ENCODE assay signal across 4 cellular contexts in the genomic region with DNA sequence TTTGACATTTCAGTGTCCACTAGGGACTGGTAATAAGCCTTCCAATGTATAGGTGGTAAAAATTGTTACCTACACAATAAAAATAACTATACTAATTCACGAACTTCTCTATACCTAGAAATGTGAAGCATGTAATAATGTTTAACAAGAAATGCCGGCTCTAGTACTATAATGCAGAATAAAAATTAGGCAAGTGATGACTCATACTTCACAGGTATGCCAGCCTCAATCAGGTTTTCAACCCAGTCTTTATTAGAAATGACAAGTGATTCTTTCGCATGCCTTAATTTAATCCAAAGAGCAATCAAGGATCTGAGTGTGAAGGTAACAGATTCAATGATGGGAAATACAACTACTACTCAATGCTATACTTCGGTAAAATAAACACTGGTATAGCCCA.
A peak's percentile ranks its signal among the peaks of the same experiment; 100 is the strongest.
TF ChIP-seq lines count a peak whose summit lies in the region.

No MANE protein-coding gene starts in this region.

TF ChIP-seq in SK-N-SH, 30 proteins besides CTCF, POLR2A, EP300 and RAD21:
- TF ChIP-seq, protein P1, sequence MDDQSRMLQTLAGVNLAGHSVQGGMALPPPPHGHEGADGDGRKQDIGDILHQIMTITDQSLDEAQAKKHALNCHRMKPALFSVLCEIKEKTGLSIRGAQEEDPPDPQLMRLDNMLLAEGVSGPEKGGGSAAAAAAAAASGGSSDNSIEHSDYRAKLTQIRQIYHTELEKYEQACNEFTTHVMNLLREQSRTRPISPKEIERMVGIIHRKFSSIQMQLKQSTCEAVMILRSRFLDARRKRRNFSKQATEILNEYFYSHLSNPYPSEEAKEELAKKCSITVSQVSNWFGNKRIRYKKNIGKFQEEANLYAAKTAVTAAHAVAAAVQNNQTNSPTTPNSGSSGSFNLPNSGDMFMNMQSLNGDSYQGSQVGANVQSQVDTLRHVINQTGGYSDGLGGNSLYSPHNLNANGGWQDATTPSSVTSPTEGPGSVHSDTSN (IDR thresholded peaks at IDR 0.05) = peak; percentile 7; the same call in 1 of the 2 replicates
- no peak for TF ChIP-seq GATA2 (CRISPR knock-in tag; IDR thresholded peaks at IDR 0.05)

TF ChIP-seq in SK-N-SH treated with all-trans-retinoic acid at 6 μM for 48 hours, 23 proteins besides CTCF, POLR2A, EP300 and RAD21 (continued from another document):
- TF ChIP-seq, protein P2, sequence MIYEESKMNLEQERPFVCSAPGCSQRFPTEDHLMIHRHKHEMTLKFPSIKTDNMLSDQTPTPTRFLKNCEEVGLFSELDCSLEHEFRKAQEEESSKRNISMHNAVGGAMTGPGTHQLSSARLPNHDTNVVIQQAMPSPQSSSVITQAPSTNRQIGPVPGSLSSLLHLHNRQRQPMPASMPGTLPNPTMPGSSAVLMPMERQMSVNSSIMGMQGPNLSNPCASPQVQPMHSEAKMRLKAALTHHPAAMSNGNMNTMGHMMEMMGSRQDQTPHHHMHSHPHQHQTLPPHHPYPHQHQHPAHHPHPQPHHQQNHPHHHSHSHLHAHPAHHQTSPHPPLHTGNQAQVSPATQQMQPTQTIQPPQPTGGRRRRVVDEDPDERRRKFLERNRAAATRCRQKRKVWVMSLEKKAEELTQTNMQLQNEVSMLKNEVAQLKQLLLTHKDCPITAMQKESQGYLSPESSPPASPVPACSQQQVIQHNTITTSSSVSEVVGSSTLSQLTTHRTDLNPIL (CRISPR knock-in tag; IDR thresholded peaks at IDR 0.05; ENCODE audit: low read depth) = no peak
- no peak for TF ChIP-seq ESRRG (CRISPR knock-in tag; IDR thresholded peaks at IDR 0.05)
- TF ChIP-seq OSR1 (CRISPR knock-in tag; IDR thresholded peaks at IDR 0.05) = no peak
- TF ChIP-seq ARNTL (CRISPR knock-in tag; IDR thresholded peaks at IDR 0.05; ENCODE audit: borderline replicate concordance, low read depth) = no peak
- no peak for TF ChIP-seq BACH2 (CRISPR knock-in tag; IDR thresholded peaks at IDR 0.05; ENCODE audit: borderline replicate concordance)
- TF ChIP-seq ZNF8 (CRISPR knock-in tag; IDR thresholded peaks at IDR 0.05) = no peak
- TF ChIP-seq CSDC2 (CRISPR knock-in tag; IDR thresholded peaks at IDR 0.05) = no peak
- no peak for TF ChIP-seq PPARA (CRISPR knock-in tag; IDR thresholded peaks at IDR 0.05; ENCODE audit: borderline replicate concordance)
- TF ChIP-seq SNAI2 (CRISPR knock-in tag; IDR thresholded peaks at IDR 0.05) = no peak
- TF ChIP-seq ZNF565 (CRISPR knock-in tag; conservative IDR thresholded peaks at IDR 0.05; ENCODE audit: low read depth) = no peak
- TF ChIP-seq, protein P3, sequence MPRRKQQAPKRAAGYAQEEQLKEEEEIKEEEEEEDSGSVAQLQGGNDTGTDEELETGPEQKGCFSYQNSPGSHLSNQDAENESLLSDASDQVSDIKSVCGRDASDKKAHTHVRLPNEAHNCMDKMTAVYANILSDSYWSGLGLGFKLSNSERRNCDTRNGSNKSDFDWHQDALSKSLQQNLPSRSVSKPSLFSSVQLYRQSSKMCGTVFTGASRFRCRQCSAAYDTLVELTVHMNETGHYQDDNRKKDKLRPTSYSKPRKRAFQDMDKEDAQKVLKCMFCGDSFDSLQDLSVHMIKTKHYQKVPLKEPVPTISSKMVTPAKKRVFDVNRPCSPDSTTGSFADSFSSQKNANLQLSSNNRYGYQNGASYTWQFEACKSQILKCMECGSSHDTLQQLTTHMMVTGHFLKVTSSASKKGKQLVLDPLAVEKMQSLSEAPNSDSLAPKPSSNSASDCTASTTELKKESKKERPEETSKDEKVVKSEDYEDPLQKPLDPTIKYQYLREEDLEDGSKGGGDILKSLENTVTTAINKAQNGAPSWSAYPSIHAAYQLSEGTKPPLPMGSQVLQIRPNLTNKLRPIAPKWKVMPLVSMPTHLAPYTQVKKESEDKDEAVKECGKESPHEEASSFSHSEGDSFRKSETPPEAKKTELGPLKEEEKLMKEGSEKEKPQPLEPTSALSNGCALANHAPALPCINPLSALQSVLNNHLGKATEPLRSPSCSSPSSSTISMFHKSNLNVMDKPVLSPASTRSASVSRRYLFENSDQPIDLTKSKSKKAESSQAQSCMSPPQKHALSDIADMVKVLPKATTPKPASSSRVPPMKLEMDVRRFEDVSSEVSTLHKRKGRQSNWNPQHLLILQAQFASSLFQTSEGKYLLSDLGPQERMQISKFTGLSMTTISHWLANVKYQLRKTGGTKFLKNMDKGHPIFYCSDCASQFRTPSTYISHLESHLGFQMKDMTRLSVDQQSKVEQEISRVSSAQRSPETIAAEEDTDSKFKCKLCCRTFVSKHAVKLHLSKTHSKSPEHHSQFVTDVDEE (CRISPR knock-in tag; IDR thresholded peaks at IDR 0.05) = no peak
- no peak for TF ChIP-seq RARB (CRISPR knock-in tag; IDR thresholded peaks at IDR 0.05)

TF ChIP-seq in HEK293, 187 proteins besides CTCF, POLR2A, EP300 and RAD21 (continued from another document):
- TF ChIP-seq, protein P4, sequence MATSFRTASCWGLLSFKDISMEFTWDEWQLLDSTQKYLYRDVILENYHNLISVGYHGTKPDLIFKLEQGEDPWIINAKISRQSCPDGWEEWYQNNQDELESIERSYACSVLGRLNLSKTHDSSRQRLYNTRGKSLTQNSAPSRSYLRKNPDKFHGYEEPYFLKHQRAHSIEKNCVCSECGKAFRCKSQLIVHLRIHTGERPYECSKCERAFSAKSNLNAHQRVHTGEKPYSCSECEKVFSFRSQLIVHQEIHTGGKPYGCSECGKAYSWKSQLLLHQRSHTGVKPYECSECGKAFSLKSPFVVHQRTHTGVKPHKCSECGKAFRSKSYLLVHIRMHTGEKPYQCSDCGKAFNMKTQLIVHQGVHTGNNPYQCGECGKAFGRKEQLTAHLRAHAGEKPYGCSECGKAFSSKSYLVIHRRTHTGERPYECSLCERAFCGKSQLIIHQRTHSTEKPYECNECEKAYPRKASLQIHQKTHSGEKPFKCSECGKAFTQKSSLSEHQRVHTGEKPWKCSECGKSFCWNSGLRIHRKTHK (tag by site-specific recombination; IDR thresholded peaks at IDR 0.05) = no peak

TF ChIP-seq in neural cell, 6 proteins besides CTCF, POLR2A, EP300 and RAD21 (continued from another document):
- TF ChIP-seq, protein P5, sequence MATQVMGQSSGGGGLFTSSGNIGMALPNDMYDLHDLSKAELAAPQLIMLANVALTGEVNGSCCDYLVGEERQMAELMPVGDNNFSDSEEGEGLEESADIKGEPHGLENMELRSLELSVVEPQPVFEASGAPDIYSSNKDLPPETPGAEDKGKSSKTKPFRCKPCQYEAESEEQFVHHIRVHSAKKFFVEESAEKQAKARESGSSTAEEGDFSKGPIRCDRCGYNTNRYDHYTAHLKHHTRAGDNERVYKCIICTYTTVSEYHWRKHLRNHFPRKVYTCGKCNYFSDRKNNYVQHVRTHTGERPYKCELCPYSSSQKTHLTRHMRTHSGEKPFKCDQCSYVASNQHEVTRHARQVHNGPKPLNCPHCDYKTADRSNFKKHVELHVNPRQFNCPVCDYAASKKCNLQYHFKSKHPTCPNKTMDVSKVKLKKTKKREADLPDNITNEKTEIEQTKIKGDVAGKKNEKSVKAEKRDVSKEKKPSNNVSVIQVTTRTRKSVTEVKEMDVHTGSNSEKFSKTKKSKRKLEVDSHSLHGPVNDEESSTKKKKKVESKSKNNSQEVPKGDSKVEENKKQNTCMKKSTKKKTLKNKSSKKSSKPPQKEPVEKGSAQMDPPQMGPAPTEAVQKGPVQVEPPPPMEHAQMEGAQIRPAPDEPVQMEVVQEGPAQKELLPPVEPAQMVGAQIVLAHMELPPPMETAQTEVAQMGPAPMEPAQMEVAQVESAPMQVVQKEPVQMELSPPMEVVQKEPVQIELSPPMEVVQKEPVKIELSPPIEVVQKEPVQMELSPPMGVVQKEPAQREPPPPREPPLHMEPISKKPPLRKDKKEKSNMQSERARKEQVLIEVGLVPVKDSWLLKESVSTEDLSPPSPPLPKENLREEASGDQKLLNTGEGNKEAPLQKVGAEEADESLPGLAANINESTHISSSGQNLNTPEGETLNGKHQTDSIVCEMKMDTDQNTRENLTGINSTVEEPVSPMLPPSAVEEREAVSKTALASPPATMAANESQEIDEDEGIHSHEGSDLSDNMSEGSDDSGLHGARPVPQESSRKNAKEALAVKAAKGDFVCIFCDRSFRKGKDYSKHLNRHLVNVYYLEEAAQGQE (IDR thresholded peaks at IDR 0.05; ENCODE audit: borderline replicate concordance) = no peak
